Comparison of ENCODE assay signal across 15 cellular contexts in genomic region chr3:185693985-185694675, GRCh38.
DNase-seq lines count a peak whose midpoint lies in the region; ATAC-seq and TF ChIP-seq lines count a peak whose summit lies in the region.
"Had no signal": no experiment of that assay in that cellular context is flagged by ENCODE, and none has a peak within 500 bp of the region (broad histone marks: within the 10 kb centered on the region; RNA-seq: fewer than 3 reads in every experiment).

No MANE protein-coding gene starts in this region.

- in situ Hi-C loops in Panc1 (cut with HindIII; ENCODE audit: low pct_unique_long_range_greater_than_20kb, low sequenced_read_pairs) = no loop called here

- H3K27me3 Mint-ChIP-seq in Caco-2 (ENCODE audit: insufficient read depth, unreplicated experiment) = no peaks in the 10 kb centered on the region
- no peaks in the 10 kb centered on the region for H3K27me3 Mint-ChIP-seq in mesothelial cell of epicardium (ENCODE audit: low read depth)
- H3K27me3 Mint-ChIP-seq in activated CD4-positive, alpha-beta T cell treated with anti-CD3 and anti-CD28 coated beads, Interleukin-2, amount 10 ng/mL, durations not matched to agents 7 days and 5 days = peaks cover 11% of the 10 kb centered on the region

- H3K27ac ChIP-seq in Panc1 (ENCODE audit: low read length) = peak overlapping the region; percentile 1; the same call in 1 of the 2 replicates
- H3K27ac ChIP-seq: parathyroid adenoma, thoracic aorta had no signal

- H3K27me3 ChIP-seq in Caco-2 (replicated peaks; ENCODE audit: control insufficient read depth, insufficient read depth, low read length) = no peaks in the 10 kb centered on the region
- H3K27me3 ChIP-seq in Panc1 (ENCODE audit: control insufficient read depth, insufficient read depth, low read length) = no peaks in the 10 kb centered on the region

- H3K4me3 Mint-ChIP-seq in Caco-2 (ENCODE audit: unreplicated experiment) = no peak overlapping the region
- no peak overlapping the region for H3K4me3 Mint-ChIP-seq in mesothelial cell of epicardium
- no peak overlapping the region for H3K4me3 Mint-ChIP-seq in activated CD4-positive, alpha-beta T cell treated with anti-CD3 and anti-CD28 coated beads, Interleukin-2, amount 10 ng/mL, durations not matched to agents 7 days and 5 days
- H3K4me3 Mint-ChIP-seq: activated T-helper 1 cell treated with anti-CD3 and anti-CD28 coated beads, Interleukin-12 subunit alpha, Interleukin-12 subunit beta, Interleukin-2, Interleukin-4 antibody, amounts not matched to agents 30 ng/mL and 10 ng/mL and 1 ng/mL, durations not matched to agents 14 hours and 24 hours and 36 hours had no signal

- no peak for DNase-seq in Caco-2
- DNase-seq in Panc1 (ENCODE audit: low read depth, low spot score) = no peak
- DNase-seq in dermis microvascular lymphatic vessel endothelial cell (ENCODE audit: low read depth in 2 of 2) = peak; percentile 67 to 70
- DNase-seq in mesothelial cell of epicardium (ENCODE audit: low spot score in 2 of 2, unreplicated experiment in 2 of 2) = no peak
- no peak for DNase-seq in activated naive CD4-positive, alpha-beta T cell (lab: John Stamatoyannopoulos, UW)
- no peak for DNase-seq in activated CD4-positive, alpha-beta T cell treated with anti-CD3 and anti-CD28 coated beads, Interleukin-2, amount 10 ng/mL, durations not matched to agents 7 days and 5 days
- no peak for DNase-seq in kidney glomerular epithelial cell (lab: John Stamatoyannopoulos, UW)
- DNase-seq: activated CD4-positive, alpha-beta T cell treated with anti-CD3 and anti-CD28 coated beads, Interleukin-2, amount 50 U/mL, for 4 hours; kidney; NCI-H82 had no signal

- H3K27ac Mint-ChIP-seq in Caco-2 (ENCODE audit: unreplicated experiment) (no peak overlapping the region), mesothelial cell of epicardium (peak overlapping the region; percentile 12)
- H3K27ac Mint-ChIP-seq in activated CD4-positive, alpha-beta T cell treated with anti-CD3 and anti-CD28 coated beads, Interleukin-2, amount 10 ng/mL, durations not matched to agents 7 days and 5 days = no peak overlapping the region
- H3K27ac Mint-ChIP-seq: activated T-helper 1 cell treated with anti-CD3 and anti-CD28 coated beads, Interleukin-12 subunit alpha, Interleukin-12 subunit beta, Interleukin-2, Interleukin-4 antibody, amounts not matched to agents 30 ng/mL and 10 ng/mL and 1 ng/mL, durations not matched to agents 14 hours and 24 hours and 36 hours had no signal

- no peaks in the 10 kb centered on the region for H3K4me1 Mint-ChIP-seq in Caco-2 (ENCODE audit: low read depth, unreplicated experiment)
- no peaks in the 10 kb centered on the region for H3K4me1 Mint-ChIP-seq in mesothelial cell of epicardium
- no peaks in the 10 kb centered on the region for H3K4me1 Mint-ChIP-seq in activated CD4-positive, alpha-beta T cell treated with anti-CD3 and anti-CD28 coated beads, Interleukin-2, amount 10 ng/mL, durations not matched to agents 7 days and 5 days

- H3K9me3 ChIP-seq in Caco-2 = no peaks in the 10 kb centered on the region
- H3K9me3 ChIP-seq in Panc1 (ENCODE audit: control insufficient read depth, insufficient read depth, low read depth, low read length) = no peaks in the 10 kb centered on the region; the same call in 1 of the 2 replicates
- H3K9me3 ChIP-seq: thoracic aorta had no signal

- TF ChIP-seq CTCF in Caco-2 (IDR thresholded peaks at IDR 0.05; ENCODE audit: insufficient read depth in 1 of 2, low read depth in 1 of 2, low read length in 1 of 2, severe bottlenecking in 1 of 2, unreplicated experiment in 1 of 2) (no peak), Panc1 (IDR thresholded peaks at IDR 0.05) (no peak), mesothelial cell of epicardium (IDR thresholded peaks at IDR 0.05; ENCODE audit: unreplicated experiment) (no peak)

- H3K4me1 ChIP-seq in Caco-2 (no peaks in the 10 kb centered on the region), Panc1 (ENCODE audit: control insufficient read depth, insufficient read depth, low read length) (peaks cover 20% of the 10 kb centered on the region)
- H3K4me1 ChIP-seq: parathyroid adenoma had no signal

- no peaks in the 10 kb centered on the region for H3K9me3 Mint-ChIP-seq in Caco-2 (ENCODE audit: unreplicated experiment)
- no peaks in the 10 kb centered on the region for H3K9me3 Mint-ChIP-seq in mesothelial cell of epicardium
- no peaks in the 10 kb centered on the region for H3K9me3 Mint-ChIP-seq in activated CD4-positive, alpha-beta T cell treated with anti-CD3 and anti-CD28 coated beads, Interleukin-2, amount 10 ng/mL, durations not matched to agents 7 days and 5 days
- H3K9me3 Mint-ChIP-seq: activated T-helper 1 cell treated with anti-CD3 and anti-CD28 coated beads, Interleukin-12 subunit alpha, Interleukin-12 subunit beta, Interleukin-2, Interleukin-4 antibody, amounts not matched to agents 30 ng/mL and 10 ng/mL and 1 ng/mL, durations not matched to agents 14 hours and 24 hours and 36 hours had no signal

- POLR2A ChIA-PET in Caco-2 (lab: Charles Lee) = no interaction called here
- POLR2A ChIA-PET in Panc1 (lab: Charles Lee) = interaction anchor here (0.6 kb wide), 1 partner anchor 173 kb away, joined by 7 read pairs; no protein-coding TSS in a partner anchor
- POLR2A ChIA-PET in activated CD4-positive, alpha-beta T cell treated with anti-CD3 and anti-CD28 coated beads, Interleukin-2, amount 10 ng/mL, durations not matched to agents 7 days and 5 days (lab: Charles Lee) = no interaction called here

- CTCF ChIA-PET in Caco-2 (lab: Charles Lee) = no interaction called here
- CTCF ChIA-PET in Panc1 (lab: Charles Lee) = interaction anchor here (0.5 to 1.6 kb wide), 2 partner anchors 17 to 214 kb away, joined by 3 read pairs; no protein-coding TSS in a partner anchor
- CTCF ChIA-PET in activated CD4-positive, alpha-beta T cell treated with anti-CD3 and anti-CD28 coated beads, Interleukin-2, amount 10 ng/mL, durations not matched to agents 7 days and 5 days (lab: Charles Lee) = interaction anchor here (0.6 to 2.0 kb wide), 3 partner anchors 34 to 1274 kb away, joined by 3 to 5 read pairs (median 4); no protein-coding TSS in a partner anchor

- no peak overlapping the region for H3K4me3 ChIP-seq in Caco-2 (ENCODE audit: low read depth, low read length)
- H3K4me3 ChIP-seq in Panc1 (ENCODE audit: low read depth in 2 of 2, low read length in 2 of 2) = no peak overlapping the region
- H3K4me3 ChIP-seq: thoracic aorta had no signal

- H3K36me3 Mint-ChIP-seq in Caco-2 (ENCODE audit: insufficient read depth, unreplicated experiment) (peaks cover 5% of the 10 kb centered on the region), mesothelial cell of epicardium (peaks cover 12% of the 10 kb centered on the region)
- H3K36me3 Mint-ChIP-seq in activated CD4-positive, alpha-beta T cell treated with anti-CD3 and anti-CD28 coated beads, Interleukin-2, amount 10 ng/mL, durations not matched to agents 7 days and 5 days (ENCODE audit: low read depth) = no peaks in the 10 kb centered on the region

- 0 out of 2 replicates have a peak, but pooled peaks cover 3% of the 10 kb centered on the region for H3K36me3 ChIP-seq in Caco-2 (ENCODE audit: control insufficient read depth, insufficient read depth, low read length)
- H3K36me3 ChIP-seq in Panc1 (ENCODE audit: control insufficient read depth, insufficient read depth, low read length) = 0 out of 2 replicates have a peak, but pooled peaks cover 3% of the 10 kb centered on the region
- H3K36me3 ChIP-seq: thoracic aorta had no signal

- BruUV-seq in Caco-2 (replicated peaks; lab: Mats Ljungman, UMichigan) (TSS peak; percentile 12), Panc1 (replicated peaks; lab: Mats Ljungman, UMichigan) (no TSS peak)

- ATAC-seq in Panc1 = peak; percentile 28; the same call in 1 of the 2 replicates
- no peak for ATAC-seq in GM18498 (IDR thresholded peaks at IDR 0.05; ENCODE audit: unreplicated experiment)
- ATAC-seq: Right ventricle myocardium inferior had no signal

- intact Hi-C loops in Caco-2 (cut with micrococcal nuclease; ENCODE audit: unreplicated experiment) = no loop called here
- intact Hi-C loops in Panc1 (cut with micrococcal nuclease; ENCODE audit: unreplicated experiment) = no loop called here

Comparison
In these comparisons a context has a peak if more than half of its experiments do, and no peak if none do; other contexts are left out.
1. DNase-seq: peak in dermis microvascular lymphatic vessel endothelial cell (2 of 2); none in Caco-2 (0 of 2), Panc1 (single experiment), mesothelial cell of epicardium (0 of 2), activated naive CD4-positive, alpha-beta T cell (0 of 4), activated CD4-positive, alpha-beta T cell treated with anti-CD3 and anti-CD28 coated beads, Interleukin-2, amount 10 ng/mL, durations not matched to agents 7 days and 5 days (single experiment) and kidney glomerular epithelial cell (single experiment).